18 cellular contexts compared by ENCODE assay signal in genomic region chr11:96315476-96315875, GRCh38. TPM values are rescaled to one million over a fixed set of nuclear protein-coding genes. Genes with fewer than 3 reads are reported as not detected.
DNase-seq lines count a peak whose midpoint lies in the region; ATAC-seq and TF ChIP-seq lines count a peak whose summit lies in the region.
"Had no signal": no experiment of that assay in that cellular context is flagged by ENCODE, and none has a peak within 500 bp of the region (broad histone marks: within the 10 kb centered on the region; RNA-seq: fewer than 3 reads in every experiment).

No MANE protein-coding gene starts in this region.

- peak overlapping the region; percentile 30 for H3K4ac ChIP-seq in trophoblast cell (ENCODE audit: low read depth, low read length)

- H3K27ac ChIP-seq in PC-3 (ENCODE audit: low read length) (peak overlapping the region; percentile 82), trophoblast cell (ENCODE audit: low read depth, low read length) (no peak overlapping the region)

- H2BK120ac ChIP-seq in trophoblast cell (ENCODE audit: insufficient read depth, low read length, poor library complexity), result no peak overlapping the region

- H3K9me3 Mint-ChIP-seq in Calu3 (ENCODE audit: low read depth, unreplicated experiment), result no peaks in the 10 kb centered on the region
- H3K9me3 Mint-ChIP-seq in MCF 10A (ENCODE audit: unreplicated experiment), result no peaks in the 10 kb centered on the region
- H3K9me3 Mint-ChIP-seq: activated CD4-positive, alpha-beta T cell treated with anti-CD3 and anti-CD28 coated beads, Interleukin-2, amount 10 ng/mL, durations not matched to agents 24 days and 14 days; activated naive CD4-positive, alpha-beta T cell treated with anti-CD3 and anti-CD28 coated beads for 36 hours; endodermal cell had no signal

- H3K27me3 ChIP-seq in PC-3 (ENCODE audit: low read length), result no peaks in the 10 kb centered on the region
- H3K27me3 ChIP-seq in trophoblast cell (ENCODE audit: insufficient read depth, low read length), result no peaks in the 10 kb centered on the region
- H3K27me3 ChIP-seq: right atrium auricular region had no signal

- no peaks in the 10 kb centered on the region for H3F3A ChIP-seq in PC-3 (ENCODE audit: low read length, unreplicated experiment)

- H3K9me2 ChIP-seq in PC-3 (replicated peaks; ENCODE audit: low read length), result no peaks in the 10 kb centered on the region

- H3K79me2 ChIP-seq in PC-3 (ENCODE audit: low read length) (peaks cover 54% of the 10 kb centered on the region), trophoblast cell (ENCODE audit: control insufficient read depth, insufficient read depth, low read length, poor library complexity) (peaks cover 5% of the 10 kb centered on the region)

- no peak overlapping the region for H4K12ac ChIP-seq in trophoblast cell (ENCODE audit: low read depth, low read length)

- no peak for ATAC-seq in PC-3
- ATAC-seq in GM18861 (IDR thresholded peaks at IDR 0.05; ENCODE audit: unreplicated experiment), result no peak
- ATAC-seq: GM12878 had no signal

- peaks cover 56% of the 10 kb centered on the region for H3K4me1 ChIP-seq in PC-3 (ENCODE audit: insufficient read depth, low read length)
- peaks cover 21 to 39% of the 10 kb centered on the region in 2 experiments for H3K4me1 ChIP-seq in trophoblast cell (ENCODE audit: control insufficient read depth in 1 of 2, insufficient read depth in 2 of 2, low read length in 2 of 2)

- intact Hi-C loops in Calu3 (cut with micrococcal nuclease; ENCODE audit: unreplicated experiment), result loop anchor here (2.0 kb wide), 1 partner anchor 27 kb away; the partner anchor contains the start of gene MAML2
- intact Hi-C loops in PC-3 (cut with micrococcal nuclease), result no loop called here
- intact Hi-C loops in MCF 10A (cut with micrococcal nuclease), result no loop called here

- no peak overlapping the region for H3K9ac ChIP-seq in PC-3 (ENCODE audit: low read length)
- no peak overlapping the region for H3K9ac ChIP-seq in trophoblast cell (ENCODE audit: low read length)

- H2BK5ac ChIP-seq in trophoblast cell (ENCODE audit: low read depth, low read length, poor library complexity), result no peak overlapping the region

- H3K4me3 ChIP-seq in PC-3 (ENCODE audit: low read length), result no peak overlapping the region
- no peak overlapping the region for H3K4me3 ChIP-seq in trophoblast cell (ENCODE audit: low read depth, low read length)
- H3K4me3 ChIP-seq: GM12878, right atrium auricular region had no signal

- peaks cover 74% of the 10 kb centered on the region for H3K4me1 Mint-ChIP-seq in Calu3 (ENCODE audit: low read depth, unreplicated experiment)
- peaks cover 41% of the 10 kb centered on the region for H3K4me1 Mint-ChIP-seq in MCF 10A (ENCODE audit: insufficient read depth, unreplicated experiment)

- H3K4me2 ChIP-seq in PC-3 (ENCODE audit: low read length), result peak overlapping the region; percentile 5; the same call in 1 of the 2 replicates
- no peak overlapping the region for H3K4me2 ChIP-seq in trophoblast cell (ENCODE audit: low read length)

- H4K20me1 ChIP-seq in PC-3 (ENCODE audit: low read length), result no peaks in the 10 kb centered on the region

- POLR2A ChIA-PET in PC-3 (lab: Charles Lee; ENCODE audit: unreplicated experiment) (interaction anchor here (0.6 kb wide), 1 partner anchor 20 kb away, joined by 3 read pairs; no protein-coding TSS in a partner anchor), MCF 10A (lab: Yijun Ruan, JAX) (interaction anchor here (0.7 to 13.5 kb wide), 5 partner anchors 10 to 996 kb away, joined by 3 to 217 read pairs (median 4); partner anchors contain the start of gene MAML2)

- H3K27ac Mint-ChIP-seq in Calu3 (ENCODE audit: unreplicated experiment) (peak overlapping the region; percentile 97), MCF 10A (ENCODE audit: low read depth, unreplicated experiment) (peak overlapping the region; percentile 95)
- H3K27ac Mint-ChIP-seq: activated CD4-positive, alpha-beta T cell treated with anti-CD3 and anti-CD28 coated beads, Interleukin-2, amount 10 ng/mL, durations not matched to agents 24 days and 14 days; activated naive CD4-positive, alpha-beta T cell treated with anti-CD3 and anti-CD28 coated beads for 36 hours; endodermal cell had no signal

- H3K23ac ChIP-seq in trophoblast cell (ENCODE audit: low read length), result no peak overlapping the region

- DNase-seq in Calu3 (no peak), PC-3 (peak; percentile 34), MCF 10A (ENCODE audit: unreplicated experiment) (no peak), trophoblast cell (no peak), mesenteric fat pad (ENCODE audit: low spot score) (no peak), DMS53 (lab: John Stamatoyannopoulos, UW) (no peak)
- DNase-seq: activated CD4-positive, alpha-beta T cell treated with anti-CD3 and anti-CD28 coated beads, Interleukin-2, amount 10 ng/mL, durations not matched to agents 24 days and 14 days; activated naive CD4-positive, alpha-beta T cell treated with anti-CD3 and anti-CD28 coated beads for 36 hours; endodermal cell; head of caudate nucleus; KG1; left ventricle myocardium superior; NCI-H2029; NCI-H446; RPMI8226 had no signal

- H3K36me3 Mint-ChIP-seq in Calu3 (ENCODE audit: insufficient read depth, unreplicated experiment) (peaks cover 20% of the 10 kb centered on the region), MCF 10A (ENCODE audit: insufficient read depth, unreplicated experiment) (no peaks in the 10 kb centered on the region)

- no peak overlapping the region for H4K91ac ChIP-seq in trophoblast cell (ENCODE audit: low read depth, low read length)

- H3K14ac ChIP-seq in trophoblast cell (ENCODE audit: low read length), result no peak overlapping the region

- TF ChIP-seq CTCF in Calu3 (IDR thresholded peaks at IDR 0.05; ENCODE audit: unreplicated experiment), result no peak
- no peak for TF ChIP-seq CTCF in PC-3 (conservative IDR thresholded peaks at IDR 0.05; ENCODE audit: low read depth, low read length)
- no peak for TF ChIP-seq CTCF in MCF 10A (IDR thresholded peaks at IDR 0.05; ENCODE audit: unreplicated experiment)

- H2BK12ac ChIP-seq in trophoblast cell (ENCODE audit: low read length), result peak overlapping the region; percentile 19

- H4K8ac ChIP-seq in trophoblast cell (ENCODE audit: low read depth, low read length), result peak overlapping the region; percentile 14

- WGBS in trophoblast cell (ENCODE audit: extremely low coverage, insufficient coverage, insufficient read length), result no CpG with 5 or more reads among the region's 1 CpG

- H3K4me3 Mint-ChIP-seq in Calu3 (ENCODE audit: low read depth, unreplicated experiment) (no peak overlapping the region), MCF 10A (ENCODE audit: unreplicated experiment) (no peak overlapping the region)
- H3K4me3 Mint-ChIP-seq: activated naive CD4-positive, alpha-beta T cell treated with anti-CD3 and anti-CD28 coated beads for 36 hours; endodermal cell had no signal

- H3K27me3 Mint-ChIP-seq in Calu3 (ENCODE audit: unreplicated experiment) (no peaks in the 10 kb centered on the region), MCF 10A (ENCODE audit: insufficient read depth, unreplicated experiment) (no peaks in the 10 kb centered on the region)
- H3K27me3 Mint-ChIP-seq: activated CD4-positive, alpha-beta T cell treated with anti-CD3 and anti-CD28 coated beads, Interleukin-2, amount 10 ng/mL, durations not matched to agents 24 days and 14 days had no signal

- CTCF ChIA-PET in Calu3 (lab: Charles Lee) (interaction anchor here (1.2 to 1.7 kb wide), 2 partner anchors 9 to 26 kb away, joined by 4 to 6 read pairs; no protein-coding TSS in a partner anchor), PC-3 (lab: Charles Lee) (interaction anchor here (2.0 kb wide), 1 partner anchor 28 kb away, joined by 9 read pairs; the partner anchor contains the start of gene MAML2), MCF 10A (lab: Yijun Ruan, JAX) (interaction anchor here (0.6 to 14.6 kb wide), 6 partner anchors 12 to 259 kb away, joined by 3 to 202 read pairs (median 3); partner anchors contain the start of gene MAML2)

- peaks cover 22% of the 10 kb centered on the region for H3K79me1 ChIP-seq in trophoblast cell (ENCODE audit: low read length)

- H3K9me3 ChIP-seq in PC-3 (ENCODE audit: low read length) (no peaks in the 10 kb centered on the region), trophoblast cell (ENCODE audit: insufficient read depth, low read depth, low read length) (no peaks in the 10 kb centered on the region)
- H3K9me3 ChIP-seq: right atrium auricular region had no signal

- BruUV-seq in Calu3 (replicated peaks; lab: Mats Ljungman, UMichigan) (no TSS peak), PC-3 (replicated peaks; lab: Mats Ljungman, UMichigan) (no TSS peak), MCF 10A (replicated peaks; lab: Mats Ljungman, UMichigan) (no TSS peak)

- H3K36me3 ChIP-seq in PC-3 (ENCODE audit: low read depth, low read length) (no peaks in the 10 kb centered on the region), trophoblast cell (ENCODE audit: control insufficient read depth in 1 of 2, insufficient read depth in 2 of 2, low read length in 2 of 2) (peaks cover 2 to 4% of the 10 kb centered on the region in 2 experiments)
- H3K36me3 ChIP-seq: right atrium auricular region had no signal

- H3K18ac ChIP-seq in trophoblast cell (ENCODE audit: low read length), result no peak overlapping the region

- H2AK5ac ChIP-seq in trophoblast cell (ENCODE audit: low read length), result no peak overlapping the region

- H2AFZ ChIP-seq in PC-3 (ENCODE audit: low read length) (no peak overlapping the region), trophoblast cell (ENCODE audit: insufficient read depth, low read length, poor library complexity) (no peak overlapping the region)

RNA-seq across cellular contexts. Expression of gene MAML2, which starts 27.5 kb away (rescaled TPM):
- total RNA-seq in Calu3 (2022) (16.7 and 22.7 TPM in 2 replicates), PC-3 (2014; rRNA removed) (10.3 and 10.9 TPM in 2 replicates), MCF 10A (2022) (5.3 and 8.6 TPM in 2 replicates), mesenteric fat pad (19.9 TPM)
- 35.1 and 38.4 TPM in 2 replicates for polyA plus RNA-seq in trophoblast cell (2013)
